In the genomic region with DNA sequence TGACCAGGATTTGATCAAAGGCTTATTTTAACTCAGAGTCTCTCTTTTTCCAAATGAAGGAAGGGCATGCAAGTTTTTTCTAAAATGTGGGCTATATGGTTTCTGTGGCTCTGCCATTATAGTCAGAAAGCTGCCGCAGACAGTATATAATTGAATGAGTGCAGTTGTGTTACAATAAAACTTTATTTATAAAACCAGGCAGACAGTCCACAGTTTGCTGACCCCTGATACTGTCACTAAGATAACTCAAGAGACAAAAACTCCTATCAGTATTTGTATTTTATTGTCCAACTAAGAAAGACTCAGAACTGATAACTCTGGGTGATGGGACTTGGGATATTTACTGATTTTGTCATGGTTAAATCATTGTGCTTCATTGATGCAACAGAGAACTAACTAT, we compare ENCODE assay signal across 30 cellular contexts. TPM values are rescaled to one million over a fixed set of nuclear protein-coding genes. Genes with fewer than 3 reads are reported as not detected.
"Had no signal": no experiment of that assay in that cellular context is flagged by ENCODE, and none has a peak within 500 bp of the region (broad histone marks: within the 10 kb centered on the region; RNA-seq: fewer than 3 reads in every experiment).

No MANE protein-coding gene starts in this region.

- H3K4me1 ChIP-seq: parathyroid adenoma, psoas muscle had no signal

- H3K36me3 ChIP-seq: neutrophil, ovary, right lobe of liver, sigmoid colon, stomach, thoracic aorta, thyroid gland, tibial nerve, upper lobe of left lung had no signal

- H3K27me3 ChIP-seq: ovary had no signal

- H3K27ac ChIP-seq: neutrophil, ovary, parathyroid adenoma, psoas muscle, right lobe of liver, sigmoid colon, stomach, thoracic aorta, thyroid gland, tibial nerve, upper lobe of left lung had no signal

- H3K9me3 Mint-ChIP-seq: natural killer cell treated with Interleukin-12 subunit alpha and Interleukin-12 subunit beta and Interleukin-15 and Interleukin-18, amount 100 ng/mL, for 72 hours; neural crest cell; stimulated activated effector memory CD8-positive, alpha-beta T cell treated with anti-CD3 and anti-CD28 coated beads, Interleukin-12 subunit alpha, Interleukin-12 subunit beta, amount 100 ng/mL, for 72 hours; stimulated activated naive B cell treated with anti-CD40 and anti-IgM and Interleukin-4, amounts not matched to agents 10 μg/mL and 1 μg/mL and 100 μg/mL, for 72 hours; stimulated activated naive CD8-positive, alpha-beta T cell treated with anti-CD3 and anti-CD28 coated beads, Interleukin-15, Interleukin-2, amounts not matched to agents 100 ng/mL and 50 ng/mL, for 24 hours had no signal

- H3K4me3 ChIP-seq: ovary, psoas muscle, right lobe of liver, sigmoid colon, stomach, thoracic aorta, thyroid gland, tibial nerve, upper lobe of left lung had no signal

- H3K27ac Mint-ChIP-seq: naive B cell; naive thymus-derived CD8-positive, alpha-beta T cell; natural killer cell treated with Interleukin-12 subunit alpha and Interleukin-12 subunit beta and Interleukin-15 and Interleukin-18, amount 100 ng/mL, for 72 hours; progenitor cell of endocrine pancreas; stimulated activated effector memory CD8-positive, alpha-beta T cell treated with anti-CD3 and anti-CD28 coated beads, Interleukin-12 subunit alpha, Interleukin-12 subunit beta, amount 100 ng/mL, for 72 hours; stimulated activated naive B cell treated with anti-CD40 and anti-IgM and Interleukin-4, amounts not matched to agents 10 μg/mL and 1 μg/mL and 100 μg/mL, for 72 hours; stimulated activated naive CD8-positive, alpha-beta T cell treated with anti-CD3 and anti-CD28 coated beads, Interleukin-15, Interleukin-2, amounts not matched to agents 100 ng/mL and 50 ng/mL, for 24 hours had no signal

- H3K4me1 Mint-ChIP-seq: neural crest cell; stimulated activated effector memory CD8-positive, alpha-beta T cell treated with anti-CD3 and anti-CD28 coated beads, Interleukin-12 subunit alpha, Interleukin-12 subunit beta, amount 100 ng/mL, for 72 hours had no signal

- H2AFZ ChIP-seq: parathyroid adenoma had no signal

- H3K79me2 ChIP-seq: parathyroid adenoma had no signal

- FAIRE-seq: small intestine, urothelium cell line had no signal

- DNase-seq: naive B cell; naive thymus-derived CD8-positive, alpha-beta T cell; nucleus accumbens; ovary; posterior cingulate gyrus; psoas muscle; right cardiac atrium; right lobe of liver; sigmoid colon; small intestine; stimulated activated CD4-positive, alpha-beta T cell treated with anti-CD3 and anti-CD28 coated beads, Interleukin-15, amount 100 ng/mL, for 24 hours; stimulated activated CD4-positive, alpha-beta T cell treated with anti-CD3 and anti-CD28 coated beads, Interleukin-2, amount 100 ng/mL, for 24 hours; stimulated activated CD4-positive, alpha-beta T cell treated with anti-CD3 and anti-CD28 coated beads, Interleukin-2, amount 100 ng/mL, for 48 hours; stimulated activated CD4-positive, alpha-beta T cell treated with anti-CD3 and anti-CD28 coated beads, Interleukin-4, amount 100 ng/mL, for 24 hours; stimulated activated naive B cell treated with anti-CD40 and anti-IgM and Interleukin-4, amounts not matched to agents 10 μg/mL and 1 μg/mL and 100 μg/mL, for 72 hours; stimulated activated naive CD4-positive, alpha-beta T cell treated with Interleukin-2 at 50 U/mL for 16 hours; stomach; thyroid gland; trophoblast cell; upper lobe of left lung had no signal

- H3K9me3 ChIP-seq: neutrophil, ovary, psoas muscle, right lobe of liver, sigmoid colon, stomach, thoracic aorta, thyroid gland, tibial nerve, upper lobe of left lung had no signal

- ATAC-seq: naive thymus-derived CD8-positive, alpha-beta T cell; natural killer cell treated with Interleukin-12 subunit alpha and Interleukin-12 subunit beta and Interleukin-15 and Interleukin-18, amount 100 ng/mL, for 72 hours; psoas muscle; right cardiac atrium; right lobe of liver; stimulated activated effector memory CD8-positive, alpha-beta T cell treated with anti-CD3 and anti-CD28 coated beads, Interleukin-12 subunit alpha, Interleukin-12 subunit beta, amount 100 ng/mL, for 72 hours; stimulated activated naive B cell treated with anti-CD40 and anti-IgM and Interleukin-4, amounts not matched to agents 10 μg/mL and 1 μg/mL and 100 μg/mL, for 72 hours had no signal

- H3K36me3 Mint-ChIP-seq: stimulated activated effector memory CD8-positive, alpha-beta T cell treated with anti-CD3 and anti-CD28 coated beads, Interleukin-12 subunit alpha, Interleukin-12 subunit beta, amount 100 ng/mL, for 72 hours; stimulated activated naive B cell treated with anti-CD40 and anti-IgM and Interleukin-4, amounts not matched to agents 10 μg/mL and 1 μg/mL and 100 μg/mL, for 72 hours had no signal

- H3K4me3 Mint-ChIP-seq: naive B cell; naive thymus-derived CD8-positive, alpha-beta T cell; natural killer cell treated with Interleukin-12 subunit alpha and Interleukin-12 subunit beta and Interleukin-15 and Interleukin-18, amount 100 ng/mL, for 72 hours; neural crest cell; stimulated activated effector memory CD8-positive, alpha-beta T cell treated with anti-CD3 and anti-CD28 coated beads, Interleukin-12 subunit alpha, Interleukin-12 subunit beta, amount 100 ng/mL, for 72 hours; stimulated activated naive B cell treated with anti-CD40 and anti-IgM and Interleukin-4, amounts not matched to agents 10 μg/mL and 1 μg/mL and 100 μg/mL, for 72 hours; stimulated activated naive CD8-positive, alpha-beta T cell treated with anti-CD3 and anti-CD28 coated beads, Interleukin-15, Interleukin-2, amounts not matched to agents 100 ng/mL and 50 ng/mL, for 24 hours had no signal

- H3K9ac ChIP-seq: parathyroid adenoma had no signal

RNA-seq across cellular contexts. Expression of gene ALDH1A2, which starts 4.9 kb away (rescaled TPM):
- total RNA-seq: naive thymus-derived CD8-positive, alpha-beta T cell; natural killer cell treated with Interleukin-12 subunit alpha and Interleukin-12 subunit beta and Interleukin-15 and Interleukin-18, amount 100 ng/mL, for 72 hours had no signal
- polyA plus RNA-seq: naive thymus-derived CD8-positive, alpha-beta T cell had no signal
